19 cellular contexts compared by ENCODE assay signal in the genomic region with DNA sequence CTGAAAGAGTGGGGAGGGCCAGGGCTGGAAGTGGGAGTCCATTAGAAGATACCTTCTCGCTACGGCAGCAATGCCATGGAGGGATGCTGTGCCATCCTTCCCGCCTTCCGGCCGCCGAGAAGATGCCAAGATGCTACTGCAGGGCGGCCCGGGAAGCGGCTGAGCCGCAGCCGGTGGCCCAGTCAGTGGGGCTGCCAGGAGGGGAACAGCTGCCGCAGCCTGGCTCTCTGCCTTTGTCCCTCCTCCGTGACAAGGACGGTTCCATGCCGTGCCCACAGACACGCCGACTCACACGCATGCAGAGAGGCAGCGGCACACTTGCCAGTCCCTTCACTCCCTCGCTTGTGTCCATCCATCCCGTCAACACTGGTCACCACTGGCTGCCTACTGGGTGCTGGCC. TPM values are rescaled to one million over a fixed set of nuclear protein-coding genes. Genes with fewer than 3 reads are reported as not detected.
DNase-seq lines count a peak whose midpoint lies in the region; ATAC-seq, FAIRE-seq and TF ChIP-seq lines count a peak whose summit lies in the region.
"Had no signal": no experiment of that assay in that cellular context is flagged by ENCODE, and none has a peak within 500 bp of the region (broad histone marks: within the 10 kb centered on the region; RNA-seq: fewer than 3 reads in every experiment).

No MANE protein-coding gene starts in this region.

- no peaks in the 10 kb centered on the region for H3K9me1 ChIP-seq in K562 (ENCODE audit: control insufficient read depth, insufficient read depth, low read length)

- no TSS peak for BruUV-seq in K562 (replicated peaks; lab: Mats Ljungman, UMichigan)

- H3K4me1 ChIP-seq in H9 (ENCODE audit: insufficient read depth, low read length): no peaks in the 10 kb centered on the region
- peaks cover 5 to 20% of the 10 kb centered on the region in 2 experiments; a peak in 4 of 5 replicates for H3K4me1 ChIP-seq in K562 (replicated peaks in 1 of 2; ENCODE audit: control insufficient read depth in 2 of 2, insufficient read depth in 2 of 2, low read length in 2 of 2)
- H3K4me1 ChIP-seq: HAP-1 had no signal

- in situ Hi-C loops in K562 (cut with MboI): no loop called here

- no peaks in the 10 kb centered on the region for H3K27me3 Mint-ChIP-seq in H9 (ENCODE audit: low read depth)

- no peak overlapping the region for H2BK20ac ChIP-seq in H9 (ENCODE audit: low read depth, low read length, poor library complexity, severe bottlenecking)

- H3K27ac ChIP-seq in H9 (ENCODE audit: insufficient read length, low read depth, low read length) (no peak overlapping the region), K562 (ENCODE audit: extremely low read depth, low read depth, low read length) (no peak overlapping the region)
- H3K27ac ChIP-seq: C4-2B, RWPE1 had no signal

- peak overlapping the region in 2 of 3 experiments; percentile 17 to 95; a peak in 2 of 7 replicates for H3K27ac Mint-ChIP-seq in H9

- H3K4me2 ChIP-seq in H9 (ENCODE audit: insufficient read depth, insufficient read length, low read length) (no peak overlapping the region), K562 (ENCODE audit: insufficient read depth, low read length) (no peak overlapping the region)

- no peak overlapping the region for H3K4me3 Mint-ChIP-seq in H9

- H3K79me1 ChIP-seq in H9 (ENCODE audit: insufficient read depth, low read depth, low read length, poor library complexity, severe bottlenecking): no peaks in the 10 kb centered on the region

- no peak for TF ChIP-seq POLR2A in K562 (conservative IDR thresholded peaks at IDR 0.05)

- H3K23ac ChIP-seq in H9 (ENCODE audit: insufficient read length, low read depth, low read length): no peak overlapping the region

- no peak overlapping the region for H3K56ac ChIP-seq in H9 (ENCODE audit: insufficient read length, low read depth, low read length)

- H2BK5ac ChIP-seq in H9 (ENCODE audit: insufficient read length, low read length): no peak overlapping the region

- H3K36me3 ChIP-seq in K562 (ENCODE audit: control insufficient read depth, insufficient read depth, low read length): peaks cover 6% of the 10 kb centered on the region; the same call in 2 of the 3 replicates
- H3K36me3 ChIP-seq: HAP-1 had no signal

- intact Hi-C loops in K562 (cut with micrococcal nuclease): no loop called here

- no peak for ATAC-seq in K562
- no peak for ATAC-seq in GM19328 (IDR thresholded peaks at IDR 0.05; ENCODE audit: unreplicated experiment)
- no peak for ATAC-seq in GM21619 (IDR thresholded peaks at IDR 0.05; ENCODE audit: unreplicated experiment)
- ATAC-seq: PC-3 had no signal

- no peak overlapping the region for H2BK12ac ChIP-seq in H9 (ENCODE audit: insufficient read length, low read depth, low read length)

- TF ChIP-seq EP300 in K562 (IDR thresholded peaks at IDR 0.05; ENCODE audit: low read length): no peak

- H2AFZ ChIP-seq in H9 (ENCODE audit: low read length) (no peak overlapping the region), K562 (ENCODE audit: low read depth, low read length) (no peak overlapping the region)

- no peaks in the 10 kb centered on the region for H3K9me3 Mint-ChIP-seq in H9

- DNase-seq in Ammon's horn (ENCODE audit: low spot score): peak; percentile 58
- DNase-seq in H9: peak; percentile 34
- DNase-seq in K562 (ENCODE audit: extremely low read depth in 1 of 4, low spot score in 3 of 4): no peak
- peak; percentile 29 for DNase-seq in middle frontal gyrus (ENCODE audit: extremely low spot score, low spot score)
- no peak for DNase-seq in NCI-H1092 treated with DMSO at 0.1 percent for 48 hours (lab: John Stamatoyannopoulos, UW)
- DNase-seq in T1000 (lab: John Stamatoyannopoulos, UW): no peak
- DNase-seq: DMS53, IMR-90, NCI-H1417, NCI-H2029, NCI-H2171, NCI-H748 treated with DMSO at 0.1 percent for 48 hours, PC-3 had no signal

- TF ChIP-seq RAD21 in K562 (CRISPR knock-in tag; conservative IDR thresholded peaks at IDR 0.05 in 1 of 2, IDR thresholded peaks at IDR 0.05 in 1 of 2): no peak

- no peak for FAIRE-seq in K562 (lab: Jason Lieb, UNC)
- FAIRE-seq: A204.1 had no signal

- H3K4me3 ChIP-seq in K562: no peak overlapping the region
- H3K4me3 ChIP-seq: HAP-1 had no signal

- POLR2A ChIA-PET in K562 (lab: Yijun Ruan, JAX): no interaction called here

- no CpG with 5 or more reads among the region's 21 CpGs for WGBS in H9 (ENCODE audit: extremely low coverage, insufficient read length, low lambda C conversion rate)
- WGBS in K562 (ENCODE audit: insufficient coverage, low coverage, missing lambda C conversion rate): 96% methylated on average over 11 of the region's 21 CpGs

- H2BK120ac ChIP-seq in H9 (ENCODE audit: low read depth, low read length, poor library complexity, severe bottlenecking): no peak overlapping the region

- H3K9me3 ChIP-seq in H9 (ENCODE audit: control insufficient read depth, low read depth, low read length): no peaks in the 10 kb centered on the region
- no peaks in the 10 kb centered on the region for H3K9me3 ChIP-seq in K562 (replicated peaks; ENCODE audit: control insufficient read depth, insufficient read depth, low read depth, low read length)
- H3K9me3 ChIP-seq: HAP-1 had no signal

- no peak overlapping the region for H3K9ac ChIP-seq in H9 (ENCODE audit: extremely low read depth, insufficient read length, low read length)
- H3K9ac ChIP-seq in K562 (ENCODE audit: insufficient read depth in 1 of 2, low read depth in 2 of 2, low read length in 2 of 2): no peak overlapping the region

- no peaks in the 10 kb centered on the region for H3K27me3 ChIP-seq in H9 (ENCODE audit: insufficient read depth, low read length)
- H3K27me3 ChIP-seq in K562 (ENCODE audit: control insufficient read depth in 2 of 2, insufficient read depth in 2 of 2, low read length in 2 of 2): no peaks in the 10 kb centered on the region

- no peak overlapping the region for H3K14ac ChIP-seq in H9 (ENCODE audit: insufficient read depth, low read length)

- peaks cover 4% of the 10 kb centered on the region for H3K23me2 ChIP-seq in H9 (ENCODE audit: insufficient read length, low read depth, low read length, poor library complexity, severe bottlenecking)

- no peaks in the 10 kb centered on the region for H3K79me2 ChIP-seq in H9 (ENCODE audit: insufficient read depth, low read length)
- no peaks in the 10 kb centered on the region for H3K79me2 ChIP-seq in K562 (ENCODE audit: control insufficient read depth, insufficient read depth, low read length)

- peaks cover 2% of the 10 kb centered on the region in 2 experiments; a peak in 3 of 4 replicates for H3K4me1 Mint-ChIP-seq in H9

- no peak overlapping the region for H3T11ph ChIP-seq in H9 (ENCODE audit: low read length)

- H4K20me1 ChIP-seq in H9 (ENCODE audit: control insufficient read depth, insufficient read depth, insufficient read length): no peaks in the 10 kb centered on the region
- H4K20me1 ChIP-seq in K562 (replicated peaks; ENCODE audit: control insufficient read depth, insufficient read depth, low read length): no peaks in the 10 kb centered on the region

- TF ChIP-seq CTCF in H9 (conservative IDR thresholded peaks at IDR 0.05): no peak
- TF ChIP-seq CTCF in K562 (IDR thresholded peaks at IDR 0.05 in 2 of 3, conservative IDR thresholded peaks at IDR 0.05 in 1 of 3; ENCODE audit: insufficient read depth in 2 of 3, low read depth in 1 of 3, low read length in 3 of 3): no peak

- no peak overlapping the region for H2AK5ac ChIP-seq in H9 (ENCODE audit: insufficient read length, low read length)

- CTCF ChIA-PET in K562 (lab: Yijun Ruan, JAX; ENCODE audit: low intra/inter-chr PET ratio): no interaction called here

- no peak overlapping the region for H4K91ac ChIP-seq in H9 (ENCODE audit: insufficient read length, low read depth, low read length)

- no peak overlapping the region for H4K5ac ChIP-seq in H9 (ENCODE audit: insufficient read length, low read depth, low read length)

- no peak overlapping the region for H2BK15ac ChIP-seq in H9 (ENCODE audit: low read depth, low read length)

- H3K36me3 Mint-ChIP-seq in H9 (ENCODE audit: insufficient read depth in 1 of 3, low read depth in 3 of 3): peaks cover 2 to 9% (median 3%) of the 10 kb centered on the region in 3 experiments; a peak in 5 of 7 replicates

- H4K8ac ChIP-seq in H9 (replicated peaks; ENCODE audit: insufficient read length, low read depth, low read length): no peak overlapping the region

- H3K18ac ChIP-seq in H9 (ENCODE audit: insufficient read length, low read depth, low read length): no peak overlapping the region

- H3K4ac ChIP-seq in H9 (ENCODE audit: low read depth, low read length): no peak overlapping the region

RNA-seq across cellular contexts. Expression of gene NCBP3, which starts 20.2 kb away (rescaled TPM):
- total RNA-seq in H9 (2021): 43.0 and 45.7 TPM in 2 replicates
- total RNA-seq in K562 (2011; cell fraction: chromatin; rRNA removed; ENCODE audit: low replicate concordance): 47.1 and 120 TPM in 2 replicates
- total RNA-seq in K562 (2011; cell fraction: nucleolus; rRNA removed): 24.3 and 29.0 TPM in 2 replicates
- 71.9 and 106 TPM in 2 replicates for total RNA-seq in K562 (2011; cell fraction: nucleoplasm; rRNA removed)
- 11.9 and 13.0 TPM in 2 replicates for total RNA-seq in K562 (2014; rRNA removed)
- total RNA-seq in K562 (2014; rRNA removed; fragmentation: Illumina TruSeq; extraction: Trizol): 20.8 and 21.4 TPM in 2 replicates
- total RNA-seq in K562 (2015; rRNA removed; fragmentation: Illumina TruSeq; extraction: Trizol): 15.0 and 17.9 TPM in 2 replicates
- total RNA-seq in K562 (2021): 20.5 and 23.7 TPM in 2 replicates
- 16.7 and 22.0 TPM in 2 replicates for polyA plus RNA-seq in K562 (2011; rRNA removed)
- 4.4 and 8.3 TPM in 2 replicates for polyA plus RNA-seq in K562 (2011; cell fraction: cytosol; rRNA removed)
- polyA plus RNA-seq in K562 (2011; cell fraction: nucleus; rRNA removed): 35.6 and 38.6 TPM in 2 replicates
- polyA plus RNA-seq in K562 (2012): 15.5 and 16.0 TPM in 2 replicates
- polyA plus RNA-seq in K562 (2014; fragmentation: Illumina TruSeq; extraction: Trizol): 16.6 and 23.0 TPM in 2 replicates
- 1 to 10 TPM; 3.1 to 5.8 TPM for polyA plus RNA-seq in K562 (2014; fragmentation: Nextera tagmentation; extraction: Ambion mirVana)
- polyA plus RNA-seq in K562 (2014; rRNA removed): 25.5 and 26.9 TPM in 2 replicates
- polyA minus RNA-seq in K562 (2011; rRNA and poly(A)+ RNA removed): 19.6 and 25.8 TPM in 2 replicates
- 5.0 and 8.9 TPM in 2 replicates for polyA minus RNA-seq in K562 (2011; cell fraction: cytosol; rRNA and poly(A)+ RNA removed)
- polyA minus RNA-seq in K562 (2011; cell fraction: nucleus; rRNA and poly(A)+ RNA removed): 11.3 and 17.9 TPM in 2 replicates

RNA-seq across cellular contexts. Expression of gene CAMKK1, which starts 26.6 kb away (rescaled TPM):
- total RNA-seq in H9 (2021) (6.4 and 6.7 TPM in 2 replicates), K562 (2014; rRNA removed) (4.9 and 6.2 TPM in 2 replicates), K562 (2014; rRNA removed; fragmentation: Illumina TruSeq; extraction: Trizol) (1.7 and 2.2 TPM in 2 replicates), K562 (2015; rRNA removed; fragmentation: Illumina TruSeq; extraction: Trizol) (4.4 and 4.5 TPM in 2 replicates), K562 (2021) (6.7 and 7.5 TPM in 2 replicates)
- 11.8 and 29.1 TPM in 2 replicates for total RNA-seq in K562 (2011; cell fraction: chromatin; rRNA removed; ENCODE audit: low replicate concordance)
- total RNA-seq in K562 (2011; cell fraction: nucleolus; rRNA removed): 17.0 TPM in 2 replicates
- total RNA-seq in K562 (2011; cell fraction: nucleoplasm; rRNA removed): 12.7 and 13.1 TPM in 2 replicates
- polyA plus RNA-seq in K562 (2011; rRNA removed) (5.7 and 6.5 TPM in 2 replicates), K562 (2014; fragmentation: Illumina TruSeq; extraction: Trizol) (5.1 and 6.5 TPM in 2 replicates), K562 (2014; fragmentation: Nextera tagmentation; extraction: Ambion mirVana) (under 1 TPM; 0.34 to 0.59 TPM), K562 (2014; rRNA removed) (6.1 and 7.4 TPM in 2 replicates)
- 5.0 and 7.4 TPM in 2 replicates for polyA plus RNA-seq in K562 (2011; cell fraction: cytosol; rRNA removed)
- polyA plus RNA-seq in K562 (2011; cell fraction: nucleus; rRNA removed): 17.5 and 25.4 TPM in 2 replicates
- 4.1 and 4.9 TPM in 2 replicates for polyA plus RNA-seq in K562 (2012)
- polyA minus RNA-seq in K562 (2011; rRNA and poly(A)+ RNA removed): 3.5 and 4.8 TPM in 2 replicates
- 3.2 and 4.5 TPM in 2 replicates for polyA minus RNA-seq in K562 (2011; cell fraction: cytosol; rRNA and poly(A)+ RNA removed)
- 7.5 and 8.2 TPM in 2 replicates for polyA minus RNA-seq in K562 (2011; cell fraction: nucleus; rRNA and poly(A)+ RNA removed)

RNA-seq across cellular contexts. Expression of gene P2RX1, which starts 50.0 kb away (rescaled TPM):
- total RNA-seq in H9 (2021) (0.09 TPM in 1 of 2 replicates, not detected in the other), K562 (2014; rRNA removed) (13.3 and 16.0 TPM in 2 replicates), K562 (2014; rRNA removed; fragmentation: Illumina TruSeq; extraction: Trizol) (4.9 and 6.8 TPM in 2 replicates), K562 (2015; rRNA removed; fragmentation: Illumina TruSeq; extraction: Trizol) (8.1 and 9.6 TPM in 2 replicates), K562 (2021) (15.3 and 20.3 TPM in 2 replicates)
- 21.9 and 70.4 TPM in 2 replicates for total RNA-seq in K562 (2011; cell fraction: chromatin; rRNA removed; ENCODE audit: low replicate concordance)
- 38.4 and 45.2 TPM in 2 replicates for total RNA-seq in K562 (2011; cell fraction: nucleolus; rRNA removed)
- 27.3 and 30.9 TPM in 2 replicates for total RNA-seq in K562 (2011; cell fraction: nucleoplasm; rRNA removed)
- polyA plus RNA-seq in K562 (2011; rRNA removed) (12.2 and 13.6 TPM in 2 replicates), K562 (2014; fragmentation: Illumina TruSeq; extraction: Trizol) (10.3 and 17.6 TPM in 2 replicates), K562 (2014; fragmentation: Nextera tagmentation; extraction: Ambion mirVana) (under 1 TPM; 0.27 to 0.66 TPM), K562 (2014; rRNA removed) (18.4 and 18.8 TPM in 2 replicates)
- 10.0 and 27.5 TPM in 2 replicates for polyA plus RNA-seq in K562 (2011; cell fraction: cytosol; rRNA removed)
- polyA plus RNA-seq in K562 (2011; cell fraction: nucleus; rRNA removed): 41.2 and 64.7 TPM in 2 replicates
- polyA plus RNA-seq in K562 (2012): 18.2 and 106 TPM in 2 replicates
- 4.3 and 7.9 TPM in 2 replicates for polyA minus RNA-seq in K562 (2011; rRNA and poly(A)+ RNA removed)
- polyA minus RNA-seq in K562 (2011; cell fraction: cytosol; rRNA and poly(A)+ RNA removed): 3.7 and 7.2 TPM in 2 replicates
- 12.2 and 18.7 TPM in 2 replicates for polyA minus RNA-seq in K562 (2011; cell fraction: nucleus; rRNA and poly(A)+ RNA removed)
- total RNA-seq: IMR-90, PC-3 had no signal
- polyA plus RNA-seq: IMR-90 had no signal

Comparison
In these comparisons a context has a peak if more than half of its experiments do, and no peak if none do; other contexts are left out.
1. DNase-seq: peak in Ammon's horn (single experiment), H9 (single experiment) and middle frontal gyrus (single experiment); none in K562 (0 of 4), NCI-H1092 treated with DMSO at 0.1 percent for 48 hours (single experiment) and T1000 (single experiment).